1 cellular context compared by ENCODE assay signal in the genomic region with DNA sequence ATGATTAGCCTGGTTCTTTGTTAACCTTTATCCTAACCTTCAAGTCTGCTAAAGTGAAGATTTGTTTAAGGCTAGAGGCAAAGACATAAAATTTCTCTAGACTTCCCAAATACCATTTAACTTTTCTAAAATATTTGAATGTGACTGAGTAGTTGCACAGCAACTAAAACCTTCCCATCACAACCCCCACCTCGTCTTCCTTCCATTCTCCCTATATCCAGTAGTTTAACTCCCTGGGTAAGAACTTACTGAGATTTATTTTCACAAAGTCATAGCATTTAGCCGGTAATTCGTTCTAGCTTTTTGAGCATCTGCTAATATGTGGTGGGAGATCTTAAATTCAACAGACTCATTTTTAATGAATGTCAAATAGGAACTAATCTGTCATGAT.
TF ChIP-seq lines count a peak whose summit lies in the region.

No MANE protein-coding gene starts in this region.

TF ChIP-seq in HCT116, 20 proteins besides CTCF, POLR2A, EP300 and RAD21 (continued from another document):
- no peak for TF ChIP-seq ZBTB33 (IDR thresholded peaks at IDR 0.05; ENCODE audit: extremely low read depth, insufficient replicate concordance, low read length)
- TF ChIP-seq CEBPB (IDR thresholded peaks at IDR 0.05; ENCODE audit: low read depth) = no peak
- TF ChIP-seq REST (IDR thresholded peaks at IDR 0.05; ENCODE audit: low read depth) = no peak
- no peak for TF ChIP-seq EZH2 (IDR thresholded peaks at IDR 0.05)
- no peak for TF ChIP-seq ZNF274 (IDR thresholded peaks at IDR 0.05; ENCODE audit: low read depth, low read length)
